Comparison of ENCODE assay signal across 11 cellular contexts in the genomic region with DNA sequence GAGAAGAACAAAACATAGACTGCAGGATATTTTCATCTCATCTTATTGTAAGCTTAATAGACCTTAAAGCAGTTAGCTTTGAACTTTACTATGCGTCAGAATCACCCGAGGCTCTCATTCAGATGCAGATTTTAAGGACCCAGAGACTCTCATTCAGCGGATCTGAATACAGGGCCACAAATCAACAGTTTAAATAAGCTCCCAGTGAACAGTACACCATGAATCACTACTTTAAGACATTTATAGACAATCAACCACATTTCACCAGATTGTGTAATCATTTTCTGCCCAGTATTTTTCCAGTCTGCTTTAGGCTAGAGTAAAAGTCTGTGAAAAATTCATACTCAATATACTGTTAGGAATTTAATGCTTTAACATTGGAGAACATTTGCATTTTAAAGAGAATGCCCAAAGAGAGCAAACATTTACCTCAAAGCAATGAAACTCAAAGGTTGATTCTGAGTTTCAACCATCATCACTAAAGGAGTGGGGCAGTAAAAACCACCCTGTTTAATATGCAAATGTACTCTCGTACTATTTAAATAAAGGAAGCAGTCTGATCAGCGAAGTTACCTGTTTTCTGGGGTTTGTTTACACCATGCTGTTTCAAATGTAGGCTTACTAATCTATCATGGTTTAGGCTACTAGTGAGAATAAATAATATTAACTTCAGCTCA. TPM values are rescaled to one million over a fixed set of nuclear protein-coding genes. Genes with fewer than 3 reads are reported as not detected.
DNase-seq lines count a peak whose midpoint lies in the region; ATAC-seq, FAIRE-seq and TF ChIP-seq lines count a peak whose summit lies in the region.
"Had no signal": no experiment of that assay in that cellular context is flagged by ENCODE, and none has a peak within 500 bp of the region (broad histone marks: within the 10 kb centered on the region; RNA-seq: fewer than 3 reads in every experiment).

No MANE protein-coding gene starts in this region.

- H3K27ac Mint-ChIP-seq in naive thymus-derived CD4-positive, alpha-beta T cell = no peak overlapping the region
- H3K27ac Mint-ChIP-seq: natural killer cell treated with Interleukin-12 subunit alpha and Interleukin-12 subunit beta and Interleukin-15 and Interleukin-18, amount 100 ng/mL, for 72 hours had no signal

- WGBS in HUES64 = 4% methylated on average over 5 of the region's 5 CpGs

- H3K4me1 ChIP-seq in HUES64 (ENCODE audit: insufficient read depth, low read length) = peaks cover 32% of the 10 kb centered on the region
- no peaks in the 10 kb centered on the region for H3K4me1 ChIP-seq in naive thymus-derived CD4-positive, alpha-beta T cell (ENCODE audit: control insufficient read depth in 2 of 2, insufficient read depth in 2 of 2, low read length in 2 of 2)

- POLR2A ChIA-PET in naive thymus-derived CD4-positive, alpha-beta T cell (lab: Charles Lee) = interaction anchor here (1.1 to 1.2 kb wide), 2 partner anchors 10 to 19 kb away, joined by 3 to 6 read pairs; partner anchors contain the start of gene ALPK2

- H3K9me3 Mint-ChIP-seq in naive thymus-derived CD4-positive, alpha-beta T cell = no peaks in the 10 kb centered on the region
- H3K9me3 Mint-ChIP-seq: natural killer cell treated with Interleukin-12 subunit alpha and Interleukin-12 subunit beta and Interleukin-15 and Interleukin-18, amount 100 ng/mL, for 72 hours had no signal

- ATAC-seq in GM18907 (IDR thresholded peaks at IDR 0.05; ENCODE audit: unreplicated experiment) = peak; percentile 62
- no peak for ATAC-seq in naive thymus-derived CD4-positive, alpha-beta T cell
- ATAC-seq: natural killer cell treated with Interleukin-12 subunit alpha and Interleukin-12 subunit beta and Interleukin-15 and Interleukin-18, amount 100 ng/mL, for 72 hours had no signal

- in situ Hi-C loops in G401 (cut with HindIII; ENCODE audit: low sequenced_read_pairs) = no loop called here

- CTCF ChIA-PET in naive thymus-derived CD4-positive, alpha-beta T cell (lab: Charles Lee) = no interaction called here

- H3K4me3 ChIP-seq in HUES64 (ENCODE audit: low read length) (peak overlapping the region; percentile 29), bronchial epithelial cell (ENCODE audit: low read depth, low read length) (no peak overlapping the region)
- H3K4me3 ChIP-seq in naive thymus-derived CD4-positive, alpha-beta T cell (ENCODE audit: low read length) = no peak overlapping the region

- H3K27me3 ChIP-seq in HUES64 (ENCODE audit: insufficient read depth, low read length) (no peaks in the 10 kb centered on the region), bronchial epithelial cell (ENCODE audit: control insufficient read depth, insufficient read depth, low read length) (no peaks in the 10 kb centered on the region)
- no peaks in the 10 kb centered on the region for H3K27me3 ChIP-seq in naive thymus-derived CD4-positive, alpha-beta T cell (ENCODE audit: control insufficient read depth in 2 of 2, insufficient read depth in 2 of 2, low read length in 2 of 2)

- H3K36me3 ChIP-seq in HUES64 (ENCODE audit: insufficient read depth, low read length) (no peaks in the 10 kb centered on the region), bronchial epithelial cell (ENCODE audit: control insufficient read depth, insufficient read depth, low read length) (no peaks in the 10 kb centered on the region)
- no peaks in the 10 kb centered on the region for H3K36me3 ChIP-seq in naive thymus-derived CD4-positive, alpha-beta T cell (ENCODE audit: control insufficient read depth in 2 of 3, insufficient read depth in 3 of 3, low read length in 3 of 3)

- H3K27ac ChIP-seq in HUES64 (ENCODE audit: low read depth, low read length) = peak overlapping the region; percentile 75
- H3K27ac ChIP-seq in naive thymus-derived CD4-positive, alpha-beta T cell (ENCODE audit: low read depth, low read length) = no peak overlapping the region

- H3K9me3 ChIP-seq in HUES64 (ENCODE audit: insufficient read depth, low read depth, low read length) = no peaks in the 10 kb centered on the region
- H3K9me3 ChIP-seq in naive thymus-derived CD4-positive, alpha-beta T cell (ENCODE audit: control insufficient read depth in 2 of 3, low read length in 3 of 3) = no peaks in the 10 kb centered on the region

- peaks cover 0 to 4% (median 0%) of the 10 kb centered on the region in 5 donors for H3K36me3 Mint-ChIP-seq in naive thymus-derived CD4-positive, alpha-beta T cell
- H3K36me3 Mint-ChIP-seq: natural killer cell treated with Interleukin-12 subunit alpha and Interleukin-12 subunit beta and Interleukin-15 and Interleukin-18, amount 100 ng/mL, for 72 hours had no signal

- peak overlapping the region; percentile 7; the same call in 1 of the 2 replicates for H3K9ac ChIP-seq in HUES64 (ENCODE audit: low read depth, low read length)

- TF ChIP-seq CTCF in bronchial epithelial cell (IDR thresholded peaks at IDR 0.05; ENCODE audit: insufficient read depth, low read length, severe bottlenecking) = no peak

- peak; percentile 75 for DNase-seq in bronchial epithelial cell (ENCODE audit: low read depth)
- peak; percentile 95 for DNase-seq in renal cortical epithelial cell (ENCODE audit: low read depth)
- no peak for DNase-seq in NCI-H510A treated with DMSO at 0.1 percent for 48 hours (lab: John Stamatoyannopoulos, UW)
- DNase-seq in G401 (ENCODE audit: low spot score) = no peak
- DNase-seq in stimulated activated CD4-positive, alpha-beta T cell treated with anti-CD3 and anti-CD28 coated beads, Interleukin-4, amount 100 ng/mL, for 1 hour = no peak
- no peak for DNase-seq in naive thymus-derived CD4-positive, alpha-beta T cell
- DNase-seq: Right ventricle myocardium superior, substantia nigra had no signal

- H3K4me3 Mint-ChIP-seq in naive thymus-derived CD4-positive, alpha-beta T cell = no peak overlapping the region
- H3K4me3 Mint-ChIP-seq: natural killer cell treated with Interleukin-12 subunit alpha and Interleukin-12 subunit beta and Interleukin-15 and Interleukin-18, amount 100 ng/mL, for 72 hours had no signal

- peaks cover 0 to 7% (median 0%) of the 10 kb centered on the region in 5 donors for H3K27me3 Mint-ChIP-seq in naive thymus-derived CD4-positive, alpha-beta T cell

- FAIRE-seq in bronchial epithelial cell (lab: Jason Lieb, UNC) = no peak

- intact Hi-C loops in naive thymus-derived CD4-positive, alpha-beta T cell (cut with micrococcal nuclease) = no loop called here

- H3K4me1 Mint-ChIP-seq in naive thymus-derived CD4-positive, alpha-beta T cell = peaks cover 6 to 38% (median 26%) of the 10 kb centered on the region in 7 donors

RNA-seq across cellular contexts. Expression of gene ALPK2, which starts 11.0 kb away (rescaled TPM):
- polyA plus RNA-seq in HUES64 (2013, experiment 1 of 2) = 1.7 TPM
- polyA plus RNA-seq in HUES64 (2013, experiment 2 of 2) = 1.3 TPM
- 0.26 TPM in 1 of 2 replicates, not detected in the other for total RNA-seq in bronchial epithelial cell
- 34.8 and 124 TPM in 2 replicates for total RNA-seq in renal cortical epithelial cell
- total RNA-seq in G401 (2014; rRNA removed; shearing (Covaris generic)) = 0.07 and 0.37 TPM in 2 replicates
- 1 to 10 TPM in 1 of 5 experiments, under 1 TPM in 3, not detected in 1; 0.19 to 1.6 (median 0.28) TPM for total RNA-seq in naive thymus-derived CD4-positive, alpha-beta T cell
- polyA plus RNA-seq in naive thymus-derived CD4-positive, alpha-beta T cell = not detected

RNA-seq across cellular contexts. Expression of gene MALT1, which starts 31.4 kb away (rescaled TPM):
- polyA plus RNA-seq in HUES64 (2013, experiment 1 of 2) = 11.5 TPM
- polyA plus RNA-seq in HUES64 (2013, experiment 2 of 2) = 12.4 TPM
- total RNA-seq in bronchial epithelial cell (62.4 and 64.6 TPM in 2 replicates), renal cortical epithelial cell (251 and 297 TPM in 2 replicates)
- total RNA-seq in G401 (2014; rRNA removed; shearing (Covaris generic)) = 9.8 and 10.8 TPM in 2 replicates
- total RNA-seq in naive thymus-derived CD4-positive, alpha-beta T cell = 100 to 1,000 TPM in 1 of 5 experiments, 10 to 100 TPM in 4; 50.0 to 101 (median 80.0) TPM
- 10 to 100 TPM; 43.8 to 52.1 TPM for polyA plus RNA-seq in naive thymus-derived CD4-positive, alpha-beta T cell

Comparison
In these comparisons a context has a peak if more than half of its experiments do, and no peak if none do; other contexts are left out.
1. DNase-seq: peak in bronchial epithelial cell (single experiment) and renal cortical epithelial cell (single experiment); none in NCI-H510A treated with DMSO at 0.1 percent for 48 hours (single experiment), G401 (single experiment), stimulated activated CD4-positive, alpha-beta T cell treated with anti-CD3 and anti-CD28 coated beads, Interleukin-4, amount 100 ng/mL, for 1 hour (single experiment) and naive thymus-derived CD4-positive, alpha-beta T cell (0 of 9).
2. RNA of gene ALPK2, which starts 11.0 kb away (total RNA-seq): 34.8 to 124 TPM in renal cortical epithelial cell; 0.26 TPM in bronchial epithelial cell, 0.19 to 1.6 TPM in naive thymus-derived CD4-positive, alpha-beta T cell and 0.07 to 0.37 TPM in G401; every median in the first group is over 10 times any median in the second.